ENCODE assay signal across 8 cellular contexts in the genomic region with DNA sequence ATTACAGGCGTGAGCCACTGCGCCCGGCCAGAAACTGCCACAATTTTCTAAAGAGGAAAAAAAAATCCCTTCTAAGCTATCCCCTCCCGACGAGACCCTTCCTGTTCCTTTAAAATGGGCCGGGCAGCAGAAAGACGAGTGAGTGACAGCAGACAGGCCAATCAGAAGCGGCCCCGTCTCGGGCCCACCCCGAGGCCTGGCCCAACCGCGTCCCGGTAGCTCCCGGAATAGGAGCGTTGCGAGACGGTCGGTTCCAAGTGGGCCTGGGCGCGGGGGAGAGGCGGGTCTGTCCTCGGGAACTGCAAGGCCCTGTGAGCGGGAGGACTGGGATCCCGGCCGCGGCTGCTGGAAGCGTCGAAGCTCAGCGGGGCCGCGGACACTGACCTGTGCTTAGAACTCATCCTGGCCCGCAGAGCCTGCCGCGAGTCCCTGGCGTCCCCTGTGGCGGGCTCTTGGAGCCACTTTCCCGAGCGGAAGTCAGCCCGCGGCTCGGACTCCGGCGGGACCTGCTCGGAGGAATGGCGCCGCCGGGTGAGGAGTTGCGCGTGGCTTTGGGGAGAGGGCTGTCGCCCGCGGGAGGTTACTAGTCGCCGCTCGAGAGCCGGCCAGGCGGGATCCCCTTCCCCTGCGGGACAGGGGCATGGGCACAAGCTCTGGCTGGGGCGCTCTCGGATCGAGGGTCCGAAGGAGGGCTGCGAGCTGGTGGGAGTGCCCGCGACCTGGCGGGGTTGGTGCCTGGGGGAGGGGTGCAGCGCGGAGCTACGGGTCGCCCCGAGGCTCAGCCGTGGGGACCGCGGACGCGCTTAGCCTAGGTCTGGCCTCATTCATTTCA. TPM values are rescaled to one million over a fixed set of nuclear protein-coding genes. Genes with fewer than 3 reads are reported as not detected.
DNase-seq lines count a peak whose midpoint lies in the region; ATAC-seq and TF ChIP-seq lines count a peak whose summit lies in the region.

A gene (minus strand): TSS at position 710 of the 832 bp plus-strand sequence.
A gene (plus strand): TSS at position 492 of the 832 bp plus-strand sequence. CDS start 27 bp downstream, at position 519.

- peaks cover 31% of the 10 kb centered on the region for H3K4me1 ChIP-seq in BLaER1
- H3K4me1 ChIP-seq in colonic mucosa: peaks cover 8% of the 10 kb centered on the region

- H3K9ac ChIP-seq in BLaER1: peak within 1 kb of the TSS; percentile 100
- H3K9ac ChIP-seq in colonic mucosa (ENCODE audit: low read depth in 2 of 2, low read length in 2 of 2): peak within 1 kb of the TSS; percentile 88 to 98

- intact Hi-C loops in colonic mucosa (cut with DNase I): no loop called here

- no peak for TF ChIP-seq CTCF in colonic mucosa (IDR thresholded peaks at IDR 0.05)

- H3K4me3 ChIP-seq in BLaER1 (peak within 1 kb of the TSS; percentile 92), colonic mucosa (peak within 1 kb of the TSS; percentile 98)

- DNase-seq in NCI-H524 treated with DMSO at 0.1 percent for 48 hours (lab: John Stamatoyannopoulos, UW) (peak; percentile 97), colonic mucosa (peak; percentile 98)
- peak; percentile 97 for DNase-seq in activated CD4-positive, alpha-beta T cell treated with anti-CD3 and anti-CD28 coated beads for 48 hours
- DNase-seq in stimulated activated CD4-positive, alpha-beta T cell treated with anti-CD3 and anti-CD28 coated beads, Interleukin-1b, Interleukin-23, amount 100 ng/mL, for 24 hours (ENCODE audit: low read depth in 4 of 4, low spot score in 1 of 4): peak; percentile 86 to 94 (median 93)

- H3K36me3 ChIP-seq in BLaER1: peaks cover 30% of the 10 kb centered on the region
- no peaks in the 10 kb centered on the region for H3K36me3 ChIP-seq in colonic mucosa

- H3K4me2 ChIP-seq in BLaER1: peak within 1 kb of the TSS; percentile 87

- peak; percentile 96 for ATAC-seq in GM19324 (IDR thresholded peaks at IDR 0.05; ENCODE audit: low FRiP score, unreplicated experiment)
- peak; percentile 92 for ATAC-seq in HG03460 (IDR thresholded peaks at IDR 0.05; ENCODE audit: unreplicated experiment)

- H4K20me1 ChIP-seq in BLaER1: peaks cover 49% of the 10 kb centered on the region

- H3K9me3 ChIP-seq in BLaER1 (no peaks in the 10 kb centered on the region), colonic mucosa (no peaks in the 10 kb centered on the region)

- H3K27me3 ChIP-seq in BLaER1 (no peaks in the 10 kb centered on the region), colonic mucosa (no peaks in the 10 kb centered on the region), layer of hippocampus (ENCODE audit: control insufficient read depth, insufficient read depth, low read length) (no peaks in the 10 kb centered on the region)

- peak within 1 kb of the TSS; percentile 100 for H3K27ac ChIP-seq in BLaER1
- H3K27ac ChIP-seq in colonic mucosa: peak within 1 kb of the TSS; percentile 100
- peak within 1 kb of the TSS; percentile 99 for H3K27ac ChIP-seq in layer of hippocampus (ENCODE audit: low read depth, low read length)

RNA-seq across cellular contexts. Expression of the first gene that starts in this region (rescaled TPM):
- total RNA-seq in colonic mucosa: 1 to 10 TPM in 1 of 2 donors, under 1 TPM in 1; 0.90 to 1.3 TPM

RNA-seq across cellular contexts. Expression of the second gene that starts in this region (rescaled TPM):
- 100 to 1,000 TPM; 154 to 269 TPM for total RNA-seq in colonic mucosa

Comparison
In these comparisons a context has a peak if more than half of its experiments do, and no peak if none do; other contexts are left out.
1. Peak in every context shown above with its lines: DNase-seq, ATAC-seq, H3K4me3 ChIP-seq and H3K27ac ChIP-seq.